23 cellular contexts compared by ENCODE assay signal in genomic region chr4:77911091-77911490, GRCh38. TPM values are rescaled to one million over a fixed set of nuclear protein-coding genes. Genes with fewer than 3 reads are reported as not detected.
DNase-seq lines count a peak whose midpoint lies in the region; ATAC-seq and TF ChIP-seq lines count a peak whose summit lies in the region.
"Had no signal": no experiment of that assay in that cellular context is flagged by ENCODE, and none has a peak within 500 bp of the region (broad histone marks: within the 10 kb centered on the region; RNA-seq: fewer than 3 reads in every experiment).

No MANE protein-coding gene starts in this region.

- ATAC-seq in CD8-positive, alpha-beta T cell, result no peak
- ATAC-seq: K562 had no signal

- no peak overlapping the region for H3K27ac ChIP-seq in CD8-positive, alpha-beta T cell (ENCODE audit: low read depth, low read length)
- H3K27ac ChIP-seq: BLaER1 treated with 17β-estradiol and CSF1 and Interleukin-3, amounts not matched to agents 10 nM and 100 nM; PC-9 had no signal

- H3K27me3 ChIP-seq in CD8-positive, alpha-beta T cell (ENCODE audit: insufficient read depth, low read length), result no peaks in the 10 kb centered on the region
- H3K27me3 ChIP-seq: BLaER1 treated with 17β-estradiol and CSF1 and Interleukin-3, amounts not matched to agents 10 nM and 100 nM; MG63 had no signal

- peak overlapping the region; percentile 43; the same call in 1 of the 2 replicates for H3K27ac Mint-ChIP-seq in HFFc6
- H3K27ac Mint-ChIP-seq in CD8-positive, alpha-beta T cell, result no peak overlapping the region

- H3K36me3 ChIP-seq in CD8-positive, alpha-beta T cell (ENCODE audit: insufficient read depth, low read length), result peaks cover 4% of the 10 kb centered on the region

- DNase-seq in EL (peak; percentile 16), HFFc6 (peak; percentile 18), fibroblast of mammary gland (ENCODE audit: low read depth) (peak; percentile 28), renal cortical epithelial cell (ENCODE audit: low read depth) (peak; percentile 29), anterior cingulate cortex (lab: John Stamatoyannopoulos, UW) (no peak), NCI-H345 (lab: John Stamatoyannopoulos, UW) (no peak)
- no peak for DNase-seq in CD8-positive, alpha-beta T cell
- DNase-seq: CD4-positive, alpha-beta memory T cell; DND-41; GDM1; MG63; NCI-H1092 treated with DMSO at 0.1 percent for 48 hours; NCI-H1436 treated with DMSO at 0.1 percent for 48 hours; NCI-H1930; NCI-H2227 treated with DMSO at 0.1 percent for 48 hours; NCI-H510A treated with DMSO at 0.1 percent for 48 hours; NCI-H748 treated with DMSO at 0.1 percent for 48 hours; PC-9; RPMI8226; SHP77; SK-N-SH had no signal

- H3K36me3 Mint-ChIP-seq in HFFc6 (ENCODE audit: low read depth), result peaks cover 44% of the 10 kb centered on the region
- peaks cover 69% of the 10 kb centered on the region for H3K36me3 Mint-ChIP-seq in CD8-positive, alpha-beta T cell

- no peak overlapping the region for H3K4me3 Mint-ChIP-seq in HFFc6
- no peak overlapping the region for H3K4me3 Mint-ChIP-seq in CD8-positive, alpha-beta T cell
- H3K4me3 Mint-ChIP-seq: CD4-positive, alpha-beta memory T cell had no signal

- no peaks in the 10 kb centered on the region for H3K9me3 ChIP-seq in CD8-positive, alpha-beta T cell (ENCODE audit: low read length)
- H3K9me3 ChIP-seq: MG63, SK-N-SH had no signal

- H3K9me3 Mint-ChIP-seq in HFFc6, result peaks cover 11% of the 10 kb centered on the region
- peaks cover 4% of the 10 kb centered on the region for H3K9me3 Mint-ChIP-seq in CD8-positive, alpha-beta T cell
- H3K9me3 Mint-ChIP-seq: CD4-positive, alpha-beta memory T cell had no signal

- CTCF ChIA-PET in CD8-positive, alpha-beta T cell (lab: Charles Lee), result no interaction called here

- H3K27me3 Mint-ChIP-seq in HFFc6 (ENCODE audit: insufficient read depth), result no peaks in the 10 kb centered on the region
- H3K27me3 Mint-ChIP-seq in CD8-positive, alpha-beta T cell (ENCODE audit: low read depth), result no peaks in the 10 kb centered on the region
- H3K27me3 Mint-ChIP-seq: CD4-positive, alpha-beta memory T cell had no signal

- POLR2A ChIA-PET in CD8-positive, alpha-beta T cell (lab: Charles Lee), result interaction anchor here (1.3 kb wide), 1 partner anchor 17 kb away, joined by 3 read pairs; no protein-coding TSS in a partner anchor

- H3K4me1 ChIP-seq in CD8-positive, alpha-beta T cell (ENCODE audit: insufficient read depth, low read length), result no peaks in the 10 kb centered on the region
- H3K4me1 ChIP-seq: BLaER1 treated with 17β-estradiol and CSF1 and Interleukin-3, amounts not matched to agents 10 nM and 100 nM had no signal

- TF ChIP-seq CTCF in HFFc6 (IDR thresholded peaks at IDR 0.05) (no peak), fibroblast of mammary gland (conservative IDR thresholded peaks at IDR 0.05; ENCODE audit: control insufficient read depth, insufficient read depth, low read depth, low read length) (no peak)
- TF ChIP-seq CTCF in CD8-positive, alpha-beta T cell (IDR thresholded peaks at IDR 0.05), result no peak

- intact Hi-C loops in CD8-positive, alpha-beta T cell (cut with DNase I, micrococcal nuclease), result no loop called here

- peaks cover 18% of the 10 kb centered on the region for H3K4me1 Mint-ChIP-seq in HFFc6 (ENCODE audit: low read depth)
- H3K4me1 Mint-ChIP-seq in CD8-positive, alpha-beta T cell (ENCODE audit: low read depth), result no peaks in the 10 kb centered on the region

- H3K4me3 ChIP-seq in fibroblast of mammary gland (ENCODE audit: control insufficient read depth, low read depth, low read length), result no peak overlapping the region
- no peak overlapping the region for H3K4me3 ChIP-seq in CD8-positive, alpha-beta T cell (ENCODE audit: low read depth, low read length)
- H3K4me3 ChIP-seq: BLaER1 treated with 17β-estradiol and CSF1 and Interleukin-3, amounts not matched to agents 10 nM and 100 nM; K562; MG63; PC-9 had no signal

RNA-seq across cellular contexts. Expression of gene MRPL1, which starts 48.5 kb away (rescaled TPM):
- 10 to 100 TPM; 29.2 to 48.8 (median 45.1) TPM for total RNA-seq in HFFc6 (2021; fragmentation: NEBNext Ultra II Directional; extraction: Animal tissue kit (Norgen Biotek cat#: 25700))
- total RNA-seq in renal cortical epithelial cell, result 41.3 and 51.7 TPM in 2 replicates
- total RNA-seq in CD8-positive, alpha-beta T cell, result 10 to 100 TPM; 14.8 to 20.5 TPM

Comparison
In these comparisons a context has a peak if more than half of its experiments do, and no peak if none do; other contexts are left out.
1. DNase-seq: peak in EL (single experiment), HFFc6 (single experiment), fibroblast of mammary gland (single experiment) and renal cortical epithelial cell (single experiment); none in anterior cingulate cortex (0 of 58), NCI-H345 (single experiment) and CD8-positive, alpha-beta T cell (0 of 7).